Comparison of ENCODE assay signal across 13 cellular contexts in genomic region chr11:61904539-61905048, GRCh38. TPM values are rescaled to one million over a fixed set of nuclear protein-coding genes. Genes with fewer than 3 reads are reported as not detected.
A peak's percentile ranks its signal among the peaks of the same experiment; 100 is the strongest.
DNase-seq lines count a peak whose midpoint lies in the region; ATAC-seq and TF ChIP-seq lines count a peak whose summit lies in the region.
"Had no signal": no experiment of that assay in that cellular context is flagged by ENCODE, and none has a peak within 500 bp of the region (broad histone marks: within the 10 kb centered on the region; RNA-seq: fewer than 3 reads in every experiment).

No MANE protein-coding gene starts in this region.

- no peaks in the 10 kb centered on the region for H3K27me3 Mint-ChIP-seq in nephron (ENCODE audit: low read depth)
- H3K27me3 Mint-ChIP-seq in stimulated activated memory B cell treated with anti-CD40 and anti-IgM and Interleukin-4, amounts not matched to agents 10 μg/mL and 1 μg/mL and 100 μg/mL, for 72 hours = no peaks in the 10 kb centered on the region
- H3K27me3 Mint-ChIP-seq: central memory CD8-positive, alpha-beta T cell had no signal

- H3K9me3 Mint-ChIP-seq in nephron = no peaks in the 10 kb centered on the region
- H3K9me3 Mint-ChIP-seq in stimulated activated memory B cell treated with anti-CD40 and anti-IgM and Interleukin-4, amounts not matched to agents 10 μg/mL and 1 μg/mL and 100 μg/mL, for 72 hours = no peaks in the 10 kb centered on the region
- H3K9me3 Mint-ChIP-seq: central memory CD8-positive, alpha-beta T cell had no signal

- H3K27me3 ChIP-seq in BLaER1 treated with 17β-estradiol and CSF1 and Interleukin-3, amounts not matched to agents 10 nM and 100 nM = no peaks in the 10 kb centered on the region
- H3K27me3 ChIP-seq in HUES64 (ENCODE audit: insufficient read depth, low read length) (no peaks in the 10 kb centered on the region), right cardiac atrium (ENCODE audit: control insufficient read depth, insufficient read depth) (no peaks in the 10 kb centered on the region)
- H3K27me3 ChIP-seq: vagina had no signal

- H3K4me3 ChIP-seq in BLaER1 treated with 17β-estradiol and CSF1 and Interleukin-3, amounts not matched to agents 10 nM and 100 nM = peak overlapping the region in 3 of 10 experiments; percentile 17 to 45 (median 44); a peak in 5 of 20 replicates
- H3K4me3 ChIP-seq in HUES64 (ENCODE audit: low read length) (peak overlapping the region; percentile 27), right cardiac atrium (ENCODE audit: low read length) (no peak overlapping the region)
- H3K4me3 ChIP-seq: HAP-1, vagina had no signal

- H3K27ac ChIP-seq in BLaER1 treated with 17β-estradiol and CSF1 and Interleukin-3, amounts not matched to agents 10 nM and 100 nM = no peak overlapping the region; a peak in 1 of 22 replicates
- no peak overlapping the region for H3K27ac ChIP-seq in HUES64 (ENCODE audit: low read depth, low read length)
- no peak overlapping the region for H3K27ac ChIP-seq in right cardiac atrium (ENCODE audit: low read length)
- H3K27ac ChIP-seq: vagina had no signal

- H3K27ac Mint-ChIP-seq in nephron = peak overlapping the region; percentile 69 to 90 (median 72)
- H3K27ac Mint-ChIP-seq in stimulated activated memory B cell treated with anti-CD40 and anti-IgM and Interleukin-4, amounts not matched to agents 10 μg/mL and 1 μg/mL and 100 μg/mL, for 72 hours = no peak overlapping the region

- TF ChIP-seq CTCF in nephron (IDR thresholded peaks at IDR 0.05; ENCODE audit: unreplicated experiment in 3 of 3) = no peak

- peak in 2 of 3 donors; percentile 76 to 77 for DNase-seq in right cardiac atrium
- no peak for DNase-seq in Ammon's horn (ENCODE audit: low spot score)
- no peak for DNase-seq in cerebellar cortex (ENCODE audit: low spot score)
- DNase-seq in SKM-1 (lab: John Stamatoyannopoulos, UW; ENCODE audit: unreplicated experiment) = no peak
- DNase-seq: NCI-H2029 treated with DMSO at 0.1 percent for 48 hours, OCI-M1 had no signal

- peak overlapping the region in 10 of 11 experiments; percentile 15 to 97 (median 38); a peak in 14 of 22 replicates for H3K4me2 ChIP-seq in BLaER1 treated with 17β-estradiol and CSF1 and Interleukin-3, amounts not matched to agents 10 nM and 100 nM

- no peaks in the 10 kb centered on the region for H4K20me1 ChIP-seq in BLaER1 treated with 17β-estradiol and CSF1 and Interleukin-3, amounts not matched to agents 10 nM and 100 nM

- no peak overlapping the region for H3K4me3 Mint-ChIP-seq in nephron
- no peak overlapping the region for H3K4me3 Mint-ChIP-seq in stimulated activated memory B cell treated with anti-CD40 and anti-IgM and Interleukin-4, amounts not matched to agents 10 μg/mL and 1 μg/mL and 100 μg/mL, for 72 hours
- H3K4me3 Mint-ChIP-seq: central memory CD8-positive, alpha-beta T cell had no signal

- peaks cover 0 to 87% (median 0%) of the 10 kb centered on the region in 11 experiments; a peak in 6 of 22 replicates for H3K36me3 ChIP-seq in BLaER1 treated with 17β-estradiol and CSF1 and Interleukin-3, amounts not matched to agents 10 nM and 100 nM
- no peaks in the 10 kb centered on the region for H3K36me3 ChIP-seq in HUES64 (ENCODE audit: insufficient read depth, low read length)
- H3K36me3 ChIP-seq: HAP-1 had no signal

- intact Hi-C loops in right cardiac atrium (cut with DNase I) = loop anchor here in 1 of 4 donors (5.0 kb wide), 1 partner anchor 178 kb away; no protein-coding TSS in a partner anchor

- peaks cover 14% of the 10 kb centered on the region for H3K4me1 Mint-ChIP-seq in nephron
- H3K4me1 Mint-ChIP-seq in stimulated activated memory B cell treated with anti-CD40 and anti-IgM and Interleukin-4, amounts not matched to agents 10 μg/mL and 1 μg/mL and 100 μg/mL, for 72 hours = no peaks in the 10 kb centered on the region
- H3K4me1 Mint-ChIP-seq: central memory CD8-positive, alpha-beta T cell had no signal

- peaks cover 20% of the 10 kb centered on the region for H3K36me3 Mint-ChIP-seq in nephron (ENCODE audit: low read depth)
- no peaks in the 10 kb centered on the region for H3K36me3 Mint-ChIP-seq in stimulated activated memory B cell treated with anti-CD40 and anti-IgM and Interleukin-4, amounts not matched to agents 10 μg/mL and 1 μg/mL and 100 μg/mL, for 72 hours

- WGBS in HUES64 = 44% methylated on average over 19 of the region's 19 CpGs
- WGBS in right cardiac atrium = 57% methylated on average over 19 of the region's 19 CpGs

- H3K4me1 ChIP-seq in BLaER1 treated with 17β-estradiol and CSF1 and Interleukin-3, amounts not matched to agents 10 nM and 100 nM = peaks cover 50 to 100% (median 55%) of the 10 kb centered on the region in 10 experiments
- H3K4me1 ChIP-seq in HUES64 (ENCODE audit: insufficient read depth, low read length) (peaks cover 14% of the 10 kb centered on the region), right cardiac atrium (ENCODE audit: control insufficient read depth, insufficient read depth, low read length) (peaks cover 3% of the 10 kb centered on the region)
- H3K4me1 ChIP-seq: HAP-1 had no signal

- H3K9ac ChIP-seq in BLaER1 treated with 17β-estradiol and CSF1 and Interleukin-3, amounts not matched to agents 10 nM and 100 nM = peak overlapping the region in 4 of 11 experiments; percentile 15 to 77 (median 48); a peak in 6 of 22 replicates
- H3K9ac ChIP-seq in HUES64 (ENCODE audit: low read depth, low read length) = no peak overlapping the region

- peak; percentile 57 to 62 for ATAC-seq in right cardiac atrium
- ATAC-seq in stimulated activated memory B cell treated with anti-CD40 and anti-IgM and Interleukin-4, amounts not matched to agents 10 μg/mL and 1 μg/mL and 100 μg/mL, for 72 hours = no peak

- H3K9me3 ChIP-seq in BLaER1 treated with 17β-estradiol and CSF1 and Interleukin-3, amounts not matched to agents 10 nM and 100 nM (replicated peaks in 1 of 11) = no peaks in the 10 kb centered on the region
- H3K9me3 ChIP-seq in HUES64 (ENCODE audit: insufficient read depth, low read depth, low read length) (no peaks in the 10 kb centered on the region), right cardiac atrium (ENCODE audit: control insufficient read depth, low read length) (no peaks in the 10 kb centered on the region)
- H3K9me3 ChIP-seq: HAP-1, vagina had no signal

RNA-seq across cellular contexts. Expression of gene RAB3IL1, which starts 12.8 kb away (rescaled TPM):
- polyA plus RNA-seq in HUES64 (2013, experiment 1 of 2) = 2.6 TPM
- 3.7 TPM for polyA plus RNA-seq in HUES64 (2013, experiment 2 of 2)
- total RNA-seq in right cardiac atrium = 10 to 100 TPM; 12.0 to 18.9 (median 14.9) TPM
- polyA plus RNA-seq in right cardiac atrium = 9.7 TPM

RNA-seq across cellular contexts. Expression of gene FADS3, which starts 13.2 kb away (rescaled TPM):
- 15.4 TPM for polyA plus RNA-seq in HUES64 (2013, experiment 1 of 2)
- 17.8 TPM for polyA plus RNA-seq in HUES64 (2013, experiment 2 of 2)
- total RNA-seq in right cardiac atrium = 10 to 100 TPM; 37.5 to 50.1 (median 42.5) TPM
- 43.1 TPM for polyA plus RNA-seq in right cardiac atrium

RNA-seq across cellular contexts. Expression of gene BEST1, which starts 45.6 kb away (rescaled TPM):
- polyA plus RNA-seq in HUES64 (2013, experiment 1 of 2) = not detected
- polyA plus RNA-seq in HUES64 (2013, experiment 2 of 2) = 0.13 TPM
- total RNA-seq in right cardiac atrium = 1 to 10 TPM; 2.9 to 4.6 (median 3.2) TPM
- polyA plus RNA-seq in right cardiac atrium = 4.6 TPM

Comparison
In these comparisons a context has a peak if more than half of its experiments do, and no peak if none do; other contexts are left out.
1. DNase-seq: peak in right cardiac atrium (2 of 3); none in Ammon's horn (single experiment), cerebellar cortex (single experiment) and SKM-1 (single experiment).